ENCODE assay signal across 13 cellular contexts in the genomic region with DNA sequence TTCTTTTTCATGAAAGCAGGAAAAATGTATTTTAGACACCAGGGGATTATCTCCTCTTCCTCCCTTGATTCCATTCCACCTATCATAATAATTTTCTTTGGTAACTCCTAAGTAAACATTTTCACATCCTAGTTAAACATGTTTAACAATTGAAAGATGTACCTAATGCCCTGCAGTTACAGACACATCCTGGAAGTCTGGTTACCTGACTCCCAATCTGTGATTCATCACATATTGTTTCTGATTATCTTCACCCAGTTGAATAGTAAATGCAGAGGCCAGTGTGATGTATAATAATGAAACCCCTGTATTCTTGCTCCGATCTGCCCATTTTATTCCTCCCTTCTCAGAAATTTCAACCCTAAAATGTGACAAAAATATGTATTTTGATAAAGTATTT.
DNase-seq lines count a peak whose midpoint lies in the region; ATAC-seq and TF ChIP-seq lines count a peak whose summit lies in the region.
"Had no signal": no experiment of that assay in that cellular context is flagged by ENCODE, and none has a peak within 500 bp of the region (broad histone marks: within the 10 kb centered on the region; RNA-seq: fewer than 3 reads in every experiment).

No MANE protein-coding gene starts in this region.

- peak overlapping the region; percentile 24 for H3K4me2 ChIP-seq in PC-3 (ENCODE audit: low read length)
- H3K4me2 ChIP-seq: BLaER1 treated with 17β-estradiol and CSF1 and Interleukin-3, amounts not matched to agents 10 nM and 100 nM had no signal

- H3K36me3 ChIP-seq in PC-3 (ENCODE audit: low read depth, low read length), result no peaks in the 10 kb centered on the region
- H3K36me3 ChIP-seq: BLaER1 treated with 17β-estradiol and CSF1 and Interleukin-3, amounts not matched to agents 10 nM and 100 nM had no signal

- DNase-seq in NCI-H510A treated with DMSO at 0.1 percent for 48 hours (lab: John Stamatoyannopoulos, UW), result peak; percentile 14
- DNase-seq in NCI-H510A (lab: John Stamatoyannopoulos, UW), result no peak
- peak; percentile 25 for DNase-seq in ELR (ENCODE audit: low read depth)
- DNase-seq in PC-3, result peak; percentile 68
- peak; percentile 7 for DNase-seq in kidney tubule cell (ENCODE audit: low spot score)
- DNase-seq in hepatic stellate cell (ENCODE audit: low spot score), result no peak
- DNase-seq: ACHN; CD4-positive, CD25-positive, alpha-beta regulatory T cell; DMS79; GM23248; H7 had no signal

- ATAC-seq in PC-3 (peak; percentile 89), GM21526 (IDR thresholded peaks at IDR 0.05; ENCODE audit: low FRiP score, unreplicated experiment) (no peak)

- H3K79me2 ChIP-seq in PC-3 (ENCODE audit: low read length), result no peaks in the 10 kb centered on the region

- no peaks in the 10 kb centered on the region for H4K20me1 ChIP-seq in PC-3 (ENCODE audit: low read length)
- H4K20me1 ChIP-seq: BLaER1 treated with 17β-estradiol and CSF1 and Interleukin-3, amounts not matched to agents 10 nM and 100 nM had no signal

- H3K9me2 ChIP-seq in PC-3 (replicated peaks; ENCODE audit: low read length), result no peaks in the 10 kb centered on the region

- CTCF ChIA-PET in PC-3 (lab: Charles Lee), result no interaction called here

- H3K9me3 ChIP-seq in PC-3 (ENCODE audit: low read length), result no peaks in the 10 kb centered on the region
- H3K9me3 ChIP-seq: BLaER1 treated with 17β-estradiol and CSF1 and Interleukin-3, amounts not matched to agents 10 nM and 100 nM had no signal

- no peak overlapping the region for H3K9ac ChIP-seq in PC-3 (ENCODE audit: low read length)
- H3K9ac ChIP-seq: BLaER1 treated with 17β-estradiol and CSF1 and Interleukin-3, amounts not matched to agents 10 nM and 100 nM; GM23248 had no signal

- H3F3A ChIP-seq in PC-3 (ENCODE audit: low read length, unreplicated experiment), result no peaks in the 10 kb centered on the region

- no TSS peak for BruUV-seq in PC-3 (replicated peaks; lab: Mats Ljungman, UMichigan)

- POLR2A ChIA-PET in PC-3 (lab: Charles Lee; ENCODE audit: unreplicated experiment), result no interaction called here

- peak overlapping the region; percentile 3; the same call in 1 of the 2 replicates for H3K4me3 ChIP-seq in PC-3 (ENCODE audit: low read length)
- H3K4me3 ChIP-seq: BLaER1 treated with 17β-estradiol and CSF1 and Interleukin-3, amounts not matched to agents 10 nM and 100 nM; GM23248 had no signal

- H3K4me1 ChIP-seq in PC-3 (ENCODE audit: insufficient read depth, low read length), result peaks cover 29% of the 10 kb centered on the region
- H3K4me1 ChIP-seq: BLaER1 treated with 17β-estradiol and CSF1 and Interleukin-3, amounts not matched to agents 10 nM and 100 nM had no signal

- TF ChIP-seq CTCF in PC-3 (conservative IDR thresholded peaks at IDR 0.05; ENCODE audit: low read depth, low read length), result no peak

- H3K27ac ChIP-seq in PC-3 (ENCODE audit: low read length), result 0 out of 2 replicates have a peak overlapping the region, but pooled peaks have one; percentile 3
- H3K27ac ChIP-seq: BLaER1 treated with 17β-estradiol and CSF1 and Interleukin-3, amounts not matched to agents 10 nM and 100 nM; GM23248 had no signal

- no peak overlapping the region for H2AFZ ChIP-seq in PC-3 (ENCODE audit: low read length)
- H2AFZ ChIP-seq: GM23248 had no signal

- no peaks in the 10 kb centered on the region for H3K27me3 ChIP-seq in PC-3 (ENCODE audit: low read length)
- H3K27me3 ChIP-seq: BLaER1 treated with 17β-estradiol and CSF1 and Interleukin-3, amounts not matched to agents 10 nM and 100 nM had no signal

- intact Hi-C loops in PC-3 (cut with micrococcal nuclease), result no loop called here

Comparison
In these comparisons a context has a peak if more than half of its experiments do, and no peak if none do; other contexts are left out.
1. DNase-seq: peak in NCI-H510A treated with DMSO at 0.1 percent for 48 hours (single experiment), ELR (single experiment), PC-3 (single experiment) and kidney tubule cell (single experiment); none in NCI-H510A (single experiment) and hepatic stellate cell (single experiment).